ENCODE assay signal across 8 cellular contexts in the genomic region with DNA sequence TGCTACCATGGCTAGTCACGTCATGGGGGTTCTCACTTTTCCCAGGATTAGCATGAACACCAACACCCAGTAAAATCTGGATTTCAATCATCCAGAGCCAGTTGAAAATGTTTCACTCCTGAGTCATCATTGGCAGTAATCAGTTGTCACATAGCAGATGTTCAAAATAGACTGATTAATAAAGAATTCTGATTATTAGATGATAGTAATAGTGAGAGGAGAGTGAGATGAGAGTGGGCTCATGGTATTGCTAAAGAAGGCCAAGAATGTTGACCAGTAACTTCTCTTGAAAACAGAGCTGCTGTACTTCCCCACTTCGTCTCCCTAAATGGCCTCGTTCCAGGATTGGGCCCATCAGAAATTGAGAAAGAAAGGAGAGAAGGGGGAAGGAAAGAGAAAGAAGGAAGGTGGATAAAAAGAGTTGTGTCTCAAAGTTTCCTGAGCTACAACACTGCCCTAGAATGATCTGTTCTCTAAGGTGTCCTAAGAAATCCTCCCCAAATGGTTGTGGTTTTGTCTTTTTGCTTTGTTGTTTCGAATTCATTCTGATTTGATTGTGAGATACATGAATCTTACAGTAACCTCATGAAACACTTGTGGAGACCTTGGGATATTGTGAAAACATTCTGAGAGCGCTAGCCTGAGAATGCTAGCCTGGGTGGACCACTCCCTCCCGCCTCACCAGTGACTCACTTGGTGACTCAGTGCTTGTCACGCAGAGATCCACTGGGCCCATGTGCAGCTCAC.
DNase-seq lines count a peak whose midpoint lies in the region; ATAC-seq and TF ChIP-seq lines count a peak whose summit lies in the region.

No MANE protein-coding gene starts in this region.

- H3K4me1 ChIP-seq in neutrophil (ENCODE audit: control insufficient read depth in 1 of 2, insufficient read depth in 1 of 2, low read depth in 1 of 2, low read length in 1 of 2) (peaks cover 30 to 36% of the 10 kb centered on the region in 2 experiments), upper lobe of left lung (peaks cover 0 to 7% (median 0%) of the 10 kb centered on the region in 4 donors), thyroid gland (no peaks in the 10 kb centered on the region)

- H3K9me3 Mint-ChIP-seq in activated B cell treated with CpG ODN at 0.5 μM for 24 hours, result peaks cover 4% of the 10 kb centered on the region
- peaks cover 5% of the 10 kb centered on the region for H3K9me3 Mint-ChIP-seq in central memory CD8-positive, alpha-beta T cell

- H3K27me3 Mint-ChIP-seq in activated B cell treated with CpG ODN at 0.5 μM for 24 hours, result peaks cover 2% of the 10 kb centered on the region
- H3K27me3 Mint-ChIP-seq in central memory CD8-positive, alpha-beta T cell, result peaks cover 33% of the 10 kb centered on the region

- H3K9me3 ChIP-seq in neutrophil (no peaks in the 10 kb centered on the region), upper lobe of left lung (no peaks in the 10 kb centered on the region), thyroid gland (no peaks in the 10 kb centered on the region)

- no peak for TF ChIP-seq POLR2A in upper lobe of left lung (IDR thresholded peaks at IDR 0.05)
- no peak for TF ChIP-seq POLR2A in thyroid gland (IDR thresholded peaks at IDR 0.05)

- 63 to 67% methylated on average over 7 of the region's 7 CpGs for WGBS in upper lobe of left lung, 2 donors
- 83 to 91% methylated on average over 7 of the region's 7 CpGs for WGBS in thyroid gland, 2 donors

- H3K4me3 ChIP-seq in neutrophil (ENCODE audit: low read depth in 1 of 2, low read length in 1 of 2) (peak overlapping the region in 1 of 2 experiments; percentile 12), upper lobe of left lung (no peak overlapping the region), thyroid gland (replicated peaks in 1 of 3) (no peak overlapping the region)

- peak in 2 of 4 donors; percentile 54 to 57 for TF ChIP-seq EP300 in upper lobe of left lung (IDR thresholded peaks at IDR 0.05)

- no peaks in the 10 kb centered on the region for H3K36me3 Mint-ChIP-seq in activated B cell treated with CpG ODN at 0.5 μM for 24 hours (ENCODE audit: low read depth)
- H3K36me3 Mint-ChIP-seq in central memory CD8-positive, alpha-beta T cell (ENCODE audit: insufficient read depth), result no peaks in the 10 kb centered on the region

- DNase-seq in activated B cell treated with CpG ODN at 0.5 μM for 24 hours (no peak), upper lobe of left lung (peak in 1 of 2 donors; percentile 81), COLO668 (lab: John Stamatoyannopoulos, UW; ENCODE audit: unreplicated experiment) (no peak), thyroid gland (no peak)
- DNase-seq in central memory CD8-positive, alpha-beta T cell (ENCODE audit: low spot score in 2 of 2), result no peak

- TF ChIP-seq CTCF in activated B cell treated with CpG ODN at 0.5 μM for 24 hours (IDR thresholded peaks at IDR 0.05) (no peak), neutrophil (IDR thresholded peaks at IDR 0.05) (no peak), upper lobe of left lung (IDR thresholded peaks at IDR 0.05) (no peak), thyroid gland (IDR thresholded peaks at IDR 0.05) (no peak)

- H3K27ac Mint-ChIP-seq in activated B cell treated with CpG ODN at 0.5 μM for 24 hours, result peak overlapping the region; percentile 20
- peak overlapping the region; percentile 27 for H3K27ac Mint-ChIP-seq in central memory CD8-positive, alpha-beta T cell (ENCODE audit: low read depth)

- H3K36me3 ChIP-seq in neutrophil, result no peaks in the 10 kb centered on the region
- no peaks in the 10 kb centered on the region for H3K36me3 ChIP-seq in upper lobe of left lung
- no peaks in the 10 kb centered on the region for H3K36me3 ChIP-seq in thyroid gland

- H3K27me3 ChIP-seq in neutrophil, result no peaks in the 10 kb centered on the region
- H3K27me3 ChIP-seq in upper lobe of left lung, result no peaks in the 10 kb centered on the region
- H3K27me3 ChIP-seq in thyroid gland, result no peaks in the 10 kb centered on the region

- ATAC-seq in HG02798 (IDR thresholded peaks at IDR 0.05; ENCODE audit: poor library complexity, unreplicated experiment), result peak; percentile 51
- peak; percentile 62 for ATAC-seq in activated B cell treated with CpG ODN at 0.5 μM for 24 hours (ENCODE audit: low read depth)
- ATAC-seq in central memory CD8-positive, alpha-beta T cell (replicated peaks; ENCODE audit: extremely low read depth, poor library complexity, severe bottlenecking), result peak; percentile 32
- ATAC-seq in upper lobe of left lung (ENCODE audit: low FRiP score in 2 of 2), result peak; percentile 22 to 96
- no peak for ATAC-seq in HG03095 (IDR thresholded peaks at IDR 0.05; ENCODE audit: unreplicated experiment)

- CTCF ChIA-PET in activated B cell treated with CpG ODN at 0.5 μM for 24 hours (lab: Charles Lee), result no interaction called here

- intact Hi-C loops in activated B cell treated with CpG ODN at 0.5 μM for 24 hours (cut with micrococcal nuclease) (no loop called here), thyroid gland (cut with DNase I) (no loop called here)

- H3K27ac ChIP-seq in neutrophil (peak overlapping the region; percentile 97), upper lobe of left lung (peak overlapping the region; percentile 9 to 71 (median 60)), thyroid gland (no peak overlapping the region)

- H3K4me3 Mint-ChIP-seq in activated B cell treated with CpG ODN at 0.5 μM for 24 hours, result no peak overlapping the region
- H3K4me3 Mint-ChIP-seq in central memory CD8-positive, alpha-beta T cell, result no peak overlapping the region

- POLR2A ChIA-PET in activated B cell treated with CpG ODN at 0.5 μM for 24 hours (lab: Charles Lee), result no interaction called here

- H3K4me1 Mint-ChIP-seq in activated B cell treated with CpG ODN at 0.5 μM for 24 hours, result peaks cover 27% of the 10 kb centered on the region
- peaks cover 16% of the 10 kb centered on the region for H3K4me1 Mint-ChIP-seq in central memory CD8-positive, alpha-beta T cell

Comparison
In these comparisons a context has a peak if more than half of its experiments do, and no peak if none do; other contexts are left out.
1. H3K27ac ChIP-seq: peak in neutrophil (single experiment) and upper lobe of left lung (4 of 4); none in thyroid gland (0 of 3).